ENCODE assay signal across 1 cellular context in the genomic region with DNA sequence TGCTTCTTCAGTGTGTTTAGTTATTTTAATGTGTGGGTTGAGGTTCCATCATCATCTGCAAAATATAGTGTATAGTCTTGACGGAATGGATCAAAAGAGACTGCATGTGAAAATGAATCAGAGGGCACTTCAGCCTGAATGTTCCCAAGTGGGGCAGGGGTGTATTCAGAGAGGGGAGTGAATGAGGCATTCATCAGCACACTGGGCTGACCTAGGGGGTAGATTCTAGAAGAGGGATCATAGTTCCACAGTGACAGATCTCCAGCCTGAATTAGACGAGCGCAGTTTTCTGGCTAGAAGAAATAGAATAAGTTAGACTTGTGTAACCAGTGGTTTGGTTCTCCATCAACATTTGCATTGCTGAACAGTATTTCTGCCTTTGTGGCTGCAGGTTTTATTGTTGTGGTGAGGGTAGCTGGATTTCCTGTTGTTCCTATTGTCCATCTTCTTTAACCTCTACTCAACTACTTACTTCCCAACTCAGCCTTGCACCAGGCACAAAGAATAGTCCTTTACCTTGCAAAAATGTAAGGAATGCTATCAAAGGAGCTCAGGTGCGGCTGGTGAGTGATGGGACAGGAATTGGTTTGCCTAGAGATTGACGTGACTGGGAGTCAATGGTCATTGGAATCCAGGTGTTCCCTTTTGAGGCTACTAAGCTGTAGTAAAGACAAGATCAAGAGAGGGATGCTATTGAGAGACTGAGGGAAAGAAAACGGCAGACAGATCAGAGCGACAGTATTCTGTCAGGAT.
TF ChIP-seq lines count a peak whose summit lies in the region.

No MANE protein-coding gene starts in this region.

TF ChIP-seq in GM23338, 12 proteins besides CTCF, POLR2A, EP300 and RAD21:
- no peak for TF ChIP-seq JUNB (IDR thresholded peaks at IDR 0.05; ENCODE audit: unreplicated experiment)
- TF ChIP-seq CREB1 (CRISPR knock-in tag; IDR thresholded peaks at IDR 0.05; ENCODE audit: low read depth) = peak; percentile 50
- TF ChIP-seq, protein P1, sequence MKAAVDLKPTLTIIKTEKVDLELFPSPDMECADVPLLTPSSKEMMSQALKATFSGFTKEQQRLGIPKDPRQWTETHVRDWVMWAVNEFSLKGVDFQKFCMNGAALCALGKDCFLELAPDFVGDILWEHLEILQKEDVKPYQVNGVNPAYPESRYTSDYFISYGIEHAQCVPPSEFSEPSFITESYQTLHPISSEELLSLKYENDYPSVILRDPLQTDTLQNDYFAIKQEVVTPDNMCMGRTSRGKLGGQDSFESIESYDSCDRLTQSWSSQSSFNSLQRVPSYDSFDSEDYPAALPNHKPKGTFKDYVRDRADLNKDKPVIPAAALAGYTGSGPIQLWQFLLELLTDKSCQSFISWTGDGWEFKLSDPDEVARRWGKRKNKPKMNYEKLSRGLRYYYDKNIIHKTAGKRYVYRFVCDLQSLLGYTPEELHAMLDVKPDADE (IDR thresholded peaks at IDR 0.05) = 0 out of 2 replicates have a peak, but pooled peaks have one; percentile 27
- peak; percentile 55; the same call in 1 of the 2 replicates for TF ChIP-seq NANOG (IDR thresholded peaks at IDR 0.05; ENCODE audit: borderline replicate concordance)
- TF ChIP-seq, protein P2, sequence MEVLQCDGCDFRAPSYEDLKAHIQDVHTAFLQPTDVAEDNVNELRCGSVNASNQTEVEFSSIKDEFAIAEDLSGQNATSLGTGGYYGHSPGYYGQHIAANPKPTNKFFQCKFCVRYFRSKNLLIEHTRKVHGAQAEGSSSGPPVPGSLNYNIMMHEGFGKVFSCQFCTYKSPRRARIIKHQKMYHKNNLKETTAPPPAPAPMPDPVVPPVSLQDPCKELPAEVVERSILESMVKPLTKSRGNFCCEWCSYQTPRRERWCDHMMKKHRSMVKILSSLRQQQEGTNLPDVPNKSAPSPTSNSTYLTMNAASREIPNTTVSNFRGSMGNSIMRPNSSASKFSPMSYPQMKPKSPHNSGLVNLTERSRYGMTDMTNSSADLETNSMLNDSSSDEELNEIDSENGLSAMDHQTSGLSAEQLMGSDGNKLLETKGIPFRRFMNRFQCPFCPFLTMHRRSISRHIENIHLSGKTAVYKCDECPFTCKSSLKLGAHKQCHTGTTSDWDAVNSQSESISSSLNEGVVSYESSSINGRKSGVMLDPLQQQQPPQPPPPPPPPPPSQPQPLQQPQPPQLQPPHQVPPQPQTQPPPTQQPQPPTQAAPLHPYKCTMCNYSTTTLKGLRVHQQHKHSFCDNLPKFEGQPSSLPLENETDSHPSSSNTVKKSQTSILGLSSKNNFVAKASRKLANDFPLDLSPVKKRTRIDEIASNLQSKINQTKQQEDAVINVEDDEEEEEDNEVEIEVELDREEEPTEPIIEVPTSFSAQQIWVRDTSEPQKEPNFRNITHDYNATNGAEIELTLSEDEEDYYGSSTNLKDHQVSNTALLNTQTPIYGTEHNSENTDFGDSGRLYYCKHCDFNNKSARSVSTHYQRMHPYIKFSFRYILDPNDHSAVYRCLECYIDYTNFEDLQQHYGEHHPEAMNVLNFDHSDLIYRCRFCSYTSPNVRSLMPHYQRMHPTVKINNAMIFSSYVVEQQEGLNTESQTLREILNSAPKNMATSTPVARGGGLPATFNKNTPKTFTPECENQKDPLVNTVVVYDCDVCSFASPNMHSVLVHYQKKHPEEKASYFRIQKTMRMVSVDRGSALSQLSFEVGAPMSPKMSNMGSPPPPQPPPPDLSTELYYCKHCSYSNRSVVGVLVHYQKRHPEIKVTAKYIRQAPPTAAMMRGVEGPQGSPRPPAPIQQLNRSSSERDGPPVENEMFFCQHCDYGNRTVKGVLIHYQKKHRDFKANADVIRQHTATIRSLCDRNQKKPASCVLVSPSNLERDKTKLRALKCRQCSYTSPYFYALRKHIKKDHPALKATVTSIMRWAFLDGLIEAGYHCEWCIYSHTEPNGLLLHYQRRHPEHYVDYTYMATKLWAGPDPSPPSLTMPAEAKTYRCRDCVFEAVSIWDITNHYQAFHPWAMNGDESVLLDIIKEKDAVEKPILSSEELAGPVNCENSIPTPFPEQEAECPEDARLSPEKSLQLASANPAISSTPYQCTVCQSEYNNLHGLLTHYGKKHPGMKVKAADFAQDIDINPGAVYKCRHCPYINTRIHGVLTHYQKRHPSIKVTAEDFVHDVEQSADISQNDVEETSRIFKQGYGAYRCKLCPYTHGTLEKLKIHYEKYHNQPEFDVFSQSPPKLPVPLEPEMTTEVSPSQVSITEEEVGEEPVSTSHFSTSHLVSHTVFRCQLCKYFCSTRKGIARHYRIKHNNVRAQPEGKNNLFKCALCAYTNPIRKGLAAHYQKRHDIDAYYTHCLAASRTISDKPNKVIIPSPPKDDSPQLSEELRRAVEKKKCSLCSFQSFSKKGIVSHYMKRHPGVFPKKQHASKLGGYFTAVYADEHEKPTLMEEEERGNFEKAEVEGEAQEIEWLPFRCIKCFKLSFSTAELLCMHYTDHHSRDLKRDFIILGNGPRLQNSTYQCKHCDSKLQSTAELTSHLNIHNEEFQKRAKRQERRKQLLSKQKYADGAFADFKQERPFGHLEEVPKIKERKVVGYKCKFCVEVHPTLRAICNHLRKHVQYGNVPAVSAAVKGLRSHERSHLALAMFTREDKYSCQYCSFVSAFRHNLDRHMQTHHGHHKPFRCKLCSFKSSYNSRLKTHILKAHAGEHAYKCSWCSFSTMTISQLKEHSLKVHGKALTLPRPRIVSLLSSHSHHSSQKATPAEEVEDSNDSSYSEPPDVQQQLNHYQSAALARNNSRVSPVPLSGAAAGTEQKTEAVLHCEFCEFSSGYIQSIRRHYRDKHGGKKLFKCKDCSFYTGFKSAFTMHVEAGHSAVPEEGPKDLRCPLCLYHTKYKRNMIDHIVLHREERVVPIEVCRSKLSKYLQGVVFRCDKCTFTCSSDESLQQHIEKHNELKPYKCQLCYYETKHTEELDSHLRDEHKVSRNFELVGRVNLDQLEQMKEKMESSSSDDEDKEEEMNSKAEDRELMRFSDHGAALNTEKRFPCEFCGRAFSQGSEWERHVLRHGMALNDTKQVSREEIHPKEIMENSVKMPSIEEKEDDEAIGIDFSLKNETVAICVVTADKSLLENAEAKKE (CRISPR knock-in tag; IDR thresholded peaks at IDR 0.05) = peak; percentile 75
TF ChIP-seq in GM23338: peak in this region for 4.
